Comparison of ENCODE assay signal across 17 cellular contexts in the genomic region with DNA sequence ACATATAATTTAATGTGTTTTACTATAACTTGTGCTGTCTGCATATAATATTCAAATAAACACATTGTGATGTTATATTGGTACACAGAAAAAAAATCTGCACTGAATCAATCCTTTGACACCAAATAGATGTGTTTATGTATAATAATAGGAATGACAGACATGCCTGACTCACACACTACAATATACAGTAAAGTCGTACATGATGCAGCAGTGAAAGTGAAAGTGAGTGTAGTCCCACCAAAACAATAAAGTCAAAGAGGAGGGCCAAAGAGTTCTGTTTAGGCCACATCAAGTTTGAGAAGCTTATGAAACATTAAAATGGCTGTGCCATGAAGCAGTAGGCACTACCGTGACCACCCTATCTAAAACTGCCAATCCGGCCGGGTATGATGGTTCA. TPM values are rescaled to one million over a fixed set of nuclear protein-coding genes. Genes with fewer than 3 reads are reported as not detected.
DNase-seq lines count a peak whose midpoint lies in the region; ATAC-seq and TF ChIP-seq lines count a peak whose summit lies in the region.
"Had no signal": no experiment of that assay in that cellular context is flagged by ENCODE, and none has a peak within 500 bp of the region (broad histone marks: within the 10 kb centered on the region; RNA-seq: fewer than 3 reads in every experiment).

No MANE protein-coding gene starts in this region.

- H3K27ac ChIP-seq in tibial nerve: no peak overlapping the region
- H3K27ac ChIP-seq: neural progenitor cell, thoracic aorta had no signal

- WGBS in tibial nerve, 2 donors: 67 to 75% methylated on average over 4 of the region's 4 CpGs

- no peaks in the 10 kb centered on the region for H3K27me3 ChIP-seq in tibial nerve
- H3K27me3 ChIP-seq: MG63, neural progenitor cell had no signal

- H3K9me3 ChIP-seq in tibial nerve: peaks cover 0 to 11% (median 1%) of the 10 kb centered on the region in 4 donors

- no peak for TF ChIP-seq CTCF in tibial nerve (IDR thresholded peaks at IDR 0.05)

- no peak overlapping the region for H3K4me3 ChIP-seq in tibial nerve
- H3K4me3 ChIP-seq: MG63, mucosa of descending colon, neural progenitor cell, thoracic aorta had no signal

- ATAC-seq in GM18870 (IDR thresholded peaks at IDR 0.05; ENCODE audit: unreplicated experiment): no peak
- ATAC-seq: mucosa of descending colon had no signal

- TF ChIP-seq POLR2A in tibial nerve (IDR thresholded peaks at IDR 0.05): no peak

- TF ChIP-seq EP300 in tibial nerve (IDR thresholded peaks at IDR 0.05): no peak

- DNase-seq in ELR (ENCODE audit: low read depth) (peak; percentile 61), NAMALWA (ENCODE audit: low spot score) (peak; percentile 4), dermis blood vessel endothelial cell (peak; percentile 40), iris pigment epithelial cell (ENCODE audit: low read depth) (peak; percentile 76), tibial nerve (ENCODE audit: low spot score in 2 of 2) (no peak), DMS153 treated with DMSO at 0.1 percent for 48 hours (lab: John Stamatoyannopoulos, UW; ENCODE audit: unreplicated experiment) (no peak), activated gamma-delta T cell treated with Interleukin-2 at 50 U/mL for 16 hours (no peak)
- DNase-seq: activated CD4-positive, alpha-beta T cell treated with anti-CD3 and anti-CD28 coated beads, Interleukin-2, amount 50 U/mL, for 1 hour; effector CD8-positive, alpha-beta T cell; GOT3; MG63; mucosa of descending colon; NCI-H1694; NCI-H2227 treated with DMSO at 0.1 percent for 48 hours had no signal

- H3K4me1 ChIP-seq in tibial nerve: no peaks in the 10 kb centered on the region
- H3K4me1 ChIP-seq: neural progenitor cell had no signal

- peaks cover 0 to 11% (median 0%) of the 10 kb centered on the region in 3 donors for H3K36me3 ChIP-seq in tibial nerve
- H3K36me3 ChIP-seq: neural progenitor cell, thoracic aorta had no signal

RNA-seq across cellular contexts. Expression of gene RBM44, which starts 8.2 kb away (rescaled TPM):
- total RNA-seq in dermis blood vessel endothelial cell: 0.65 and 0.68 TPM in 2 replicates
- total RNA-seq in tibial nerve: under 1 TPM; under 0.01 to 0.59 (median 0.36) TPM

Comparison
In these comparisons a context has a peak if more than half of its experiments do, and no peak if none do; other contexts are left out.
1. DNase-seq: peak in ELR (single experiment), NAMALWA (single experiment), dermis blood vessel endothelial cell (single experiment) and iris pigment epithelial cell (single experiment); none in tibial nerve (0 of 2), DMS153 treated with DMSO at 0.1 percent for 48 hours (single experiment) and activated gamma-delta T cell treated with Interleukin-2 at 50 U/mL for 16 hours (single experiment).